Comparison of ENCODE assay signal across 11 cellular contexts in the genomic region with DNA sequence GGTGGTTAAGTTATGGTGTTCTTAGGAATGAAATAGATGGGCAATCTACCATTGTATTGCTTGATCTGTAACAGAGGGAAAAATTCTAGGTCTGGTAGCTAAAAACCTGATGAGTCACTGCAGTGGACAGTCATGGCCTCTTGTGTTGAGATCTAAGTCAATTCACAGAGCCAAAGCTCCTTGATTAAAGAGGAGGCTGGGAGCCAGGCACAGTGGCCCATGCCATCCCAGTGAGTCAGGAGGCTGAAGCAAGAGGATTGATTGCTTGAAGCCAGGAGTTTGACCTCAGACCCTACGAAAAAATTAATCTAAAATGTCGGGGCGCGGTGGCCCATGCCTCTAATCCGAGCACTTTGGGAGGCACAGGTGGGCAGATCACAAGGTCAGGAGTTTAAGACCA.
DNase-seq lines count a peak whose midpoint lies in the region; ATAC-seq and TF ChIP-seq lines count a peak whose summit lies in the region.
"Had no signal": no experiment of that assay in that cellular context is flagged by ENCODE, and none has a peak within 500 bp of the region (broad histone marks: within the 10 kb centered on the region; RNA-seq: fewer than 3 reads in every experiment).

No MANE protein-coding gene starts in this region.

- no TSS peak for BruUV-seq in PC-3 (replicated peaks; lab: Mats Ljungman, UMichigan)

- H3K36me3 ChIP-seq in PC-3 (ENCODE audit: low read depth, low read length) (no peaks in the 10 kb centered on the region), esophagus muscularis mucosa (no peaks in the 10 kb centered on the region), trophoblast cell (ENCODE audit: control insufficient read depth in 1 of 2, insufficient read depth in 2 of 2, low read length in 2 of 2) (no peaks in the 10 kb centered on the region)

- H3K9ac ChIP-seq in PC-3 (ENCODE audit: low read length) (no peak overlapping the region), trophoblast cell (ENCODE audit: low read length) (no peak overlapping the region)

- H3K9me3 ChIP-seq in PC-3 (ENCODE audit: low read length) (no peaks in the 10 kb centered on the region), esophagus muscularis mucosa (no peaks in the 10 kb centered on the region), trophoblast cell (ENCODE audit: insufficient read depth, low read depth, low read length) (peaks cover 4% of the 10 kb centered on the region)

- no peak overlapping the region for H3K18ac ChIP-seq in trophoblast cell (ENCODE audit: low read length)

- no peak overlapping the region for H2BK12ac ChIP-seq in trophoblast cell (ENCODE audit: low read length)

- peak overlapping the region; percentile 33 for H4K91ac ChIP-seq in trophoblast cell (ENCODE audit: low read depth, low read length)

- H4K12ac ChIP-seq in trophoblast cell (ENCODE audit: low read depth, low read length): no peak overlapping the region

- POLR2A ChIA-PET in PC-3 (lab: Charles Lee; ENCODE audit: unreplicated experiment): no interaction called here

- H4K8ac ChIP-seq in trophoblast cell (ENCODE audit: low read depth, low read length): no peak overlapping the region

- peak overlapping the region; percentile 33 for H2BK5ac ChIP-seq in trophoblast cell (ENCODE audit: low read depth, low read length, poor library complexity)

- DNase-seq in PC-3: peak; percentile 78
- no peak for DNase-seq in esophagus muscularis mucosa (ENCODE audit: extremely low spot score)
- DNase-seq in trophoblast cell: peak; percentile 87 to 92
- DNase-seq in HPDE6-E6E7 (ENCODE audit: extremely low spot score): no peak
- DNase-seq in NCI-H146 (lab: John Stamatoyannopoulos, UW): no peak
- DNase-seq in NCI-H774 (lab: John Stamatoyannopoulos, UW): no peak
- DNase-seq: activated B cell treated with CpG ODN at 0.5 μM for 24 hours, left colon, NCI-H1105 treated with DMSO at 0.1 percent for 48 hours had no signal

- TF ChIP-seq CTCF in C4-2B (conservative IDR thresholded peaks at IDR 0.05): no peak
- no peak for TF ChIP-seq CTCF in PC-3 (conservative IDR thresholded peaks at IDR 0.05; ENCODE audit: low read depth, low read length)
- TF ChIP-seq CTCF in esophagus muscularis mucosa (IDR thresholded peaks at IDR 0.05): no peak

- H3K4me1 ChIP-seq in PC-3 (ENCODE audit: insufficient read depth, low read length) (peaks cover 32% of the 10 kb centered on the region), esophagus muscularis mucosa (peaks cover 0 to 43% (median 34%) of the 10 kb centered on the region in 4 donors), trophoblast cell (ENCODE audit: control insufficient read depth in 1 of 2, insufficient read depth in 2 of 2, low read length in 2 of 2) (peaks cover 0 to 3% of the 10 kb centered on the region in 2 experiments)

- no peaks in the 10 kb centered on the region for H3K79me2 ChIP-seq in PC-3 (ENCODE audit: low read length)
- no peaks in the 10 kb centered on the region for H3K79me2 ChIP-seq in trophoblast cell (ENCODE audit: control insufficient read depth, insufficient read depth, low read length, poor library complexity)

- peaks cover 8% of the 10 kb centered on the region for H3F3A ChIP-seq in PC-3 (ENCODE audit: low read length, unreplicated experiment)

- peak; percentile 21 for ATAC-seq in PC-3
- ATAC-seq in HG03571 (IDR thresholded peaks at IDR 0.05; ENCODE audit: unreplicated experiment): no peak
- ATAC-seq: left colon had no signal

- 91% methylated on average over 5 of the region's 5 CpGs for WGBS in esophagus muscularis mucosa
- WGBS in trophoblast cell (ENCODE audit: extremely low coverage, insufficient coverage, insufficient read length): no CpG with 5 or more reads among the region's 5 CpGs

- H2AFZ ChIP-seq in PC-3 (ENCODE audit: low read length) (peak overlapping the region; percentile 9; the same call in 1 of the 2 replicates), trophoblast cell (ENCODE audit: insufficient read depth, low read length, poor library complexity) (no peak overlapping the region)

- H3K23ac ChIP-seq in trophoblast cell (ENCODE audit: low read length): no peak overlapping the region

- no peak overlapping the region for H2BK120ac ChIP-seq in trophoblast cell (ENCODE audit: insufficient read depth, low read length, poor library complexity)

- no peak overlapping the region for H3K4ac ChIP-seq in trophoblast cell (ENCODE audit: low read depth, low read length)

- no peaks in the 10 kb centered on the region for H3K9me2 ChIP-seq in PC-3 (replicated peaks; ENCODE audit: low read length)

- no peaks in the 10 kb centered on the region for H4K20me1 ChIP-seq in PC-3 (ENCODE audit: low read length)

- TF ChIP-seq POLR2A in esophagus muscularis mucosa (IDR thresholded peaks at IDR 0.05; ENCODE audit: low read depth): no peak

- TF ChIP-seq EP300 in esophagus muscularis mucosa (IDR thresholded peaks at IDR 0.05): no peak

- intact Hi-C loops in PC-3 (cut with micrococcal nuclease) (loop anchor here (2.0 kb wide), 1 partner anchor 77 kb away; the partner anchor contains the start of gene SPRYD7), esophagus muscularis mucosa (cut with DNase I) (no loop called here)

- CTCF ChIA-PET in PC-3 (lab: Charles Lee): no interaction called here

- H3K14ac ChIP-seq in trophoblast cell (ENCODE audit: low read length): no peak overlapping the region

- peak overlapping the region; percentile 59 for H3K27ac ChIP-seq in C4-2B
- H3K27ac ChIP-seq in PC-3 (ENCODE audit: low read length): peak overlapping the region; percentile 80
- H3K27ac ChIP-seq in esophagus muscularis mucosa (replicated peaks in 1 of 4): peak overlapping the region; percentile 75 to 85 (median 82)
- no peak overlapping the region for H3K27ac ChIP-seq in trophoblast cell (ENCODE audit: low read depth, low read length)

- no peak overlapping the region for H2AK5ac ChIP-seq in trophoblast cell (ENCODE audit: low read length)

- no peak overlapping the region for H3K4me3 ChIP-seq in PC-3 (ENCODE audit: low read length)
- H3K4me3 ChIP-seq in esophagus muscularis mucosa: no peak overlapping the region
- no peak overlapping the region for H3K4me3 ChIP-seq in trophoblast cell (ENCODE audit: low read depth, low read length)

- H3K4me2 ChIP-seq in PC-3 (ENCODE audit: low read length): peak overlapping the region; percentile 76
- H3K4me2 ChIP-seq in trophoblast cell (ENCODE audit: low read length): no peak overlapping the region

- no peaks in the 10 kb centered on the region for H3K79me1 ChIP-seq in trophoblast cell (ENCODE audit: low read length)

- H3K27me3 ChIP-seq in PC-3 (ENCODE audit: low read length) (no peaks in the 10 kb centered on the region), esophagus muscularis mucosa (no peaks in the 10 kb centered on the region), trophoblast cell (ENCODE audit: insufficient read depth, low read length) (no peaks in the 10 kb centered on the region)

Comparison
In these comparisons a context has a peak if more than half of its experiments do, and no peak if none do; other contexts are left out.
1. DNase-seq: peak in PC-3 (single experiment) and trophoblast cell (2 of 2); none in esophagus muscularis mucosa (single experiment), HPDE6-E6E7 (single experiment), NCI-H146 (single experiment) and NCI-H774 (single experiment).